ENCODE assay signal across 33 cellular contexts in the genomic region with DNA sequence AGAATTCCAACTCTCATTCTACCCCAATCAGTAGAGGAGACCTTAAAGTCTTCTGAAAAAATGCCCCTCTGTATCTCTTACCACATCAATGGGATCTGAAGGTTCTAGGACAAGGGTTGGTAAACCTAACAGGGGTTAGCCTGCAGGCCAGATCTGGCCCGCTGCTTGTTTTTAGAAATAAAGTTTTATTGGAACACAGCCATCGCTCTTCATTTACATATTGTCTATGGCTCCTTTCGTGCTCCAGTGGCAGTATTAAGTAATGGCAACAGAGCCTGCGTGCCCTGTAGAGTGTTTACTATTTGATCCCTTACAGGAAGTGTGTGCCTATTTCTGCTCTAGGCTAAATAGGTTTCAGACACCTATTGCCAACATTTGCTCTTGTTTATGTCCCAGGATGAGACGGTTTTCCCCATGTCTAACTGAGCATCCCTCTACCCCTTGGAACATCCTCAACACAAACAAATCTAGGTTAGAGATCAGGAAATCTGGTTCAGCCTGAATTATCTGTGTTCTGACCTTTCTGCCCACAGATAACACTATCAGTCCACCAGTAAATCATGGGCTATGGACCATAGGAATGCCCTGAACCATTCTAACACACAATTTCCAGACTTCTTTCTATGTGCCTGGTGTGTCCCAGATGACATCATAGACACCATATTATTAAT.
"Had no signal": no experiment of that assay in that cellular context is flagged by ENCODE, and none has a peak within 500 bp of the region (broad histone marks: within the 10 kb centered on the region; RNA-seq: fewer than 3 reads in every experiment).

No MANE protein-coding gene starts in this region.

- H3K27me3 ChIP-seq: adrenal gland, breast epithelium, cardiac muscle cell, colonic mucosa, gastroesophageal sphincter, heart right ventricle had no signal

- DNase-seq: activated B cell treated with CpG ODN at 0.5 μM for 24 hours; activated CD4-positive, alpha-beta memory T cell treated with anti-CD3 and anti-CD28 coated beads for 36 hours; activated CD4-positive, alpha-beta T cell treated with anti-CD3 and anti-CD28 coated beads for 36 hours; activated CD4-positive, alpha-beta T cell treated with anti-CD3 and anti-CD28 coated beads, Interleukin-2, amount 10 ng/mL, durations not matched to agents 24 days and 14 days; activated CD4-positive, CD25-positive, alpha-beta regulatory T cell treated with anti-CD3 and anti-CD28 coated beads, Interleukin-2, amount 50 U/mL, for 72 hours; activated CD8-positive, alpha-beta memory T cell treated with anti-CD3 and anti-CD28 coated beads, Interleukin-2, amount 10 ng/mL, durations not matched to agents 7 days and 5 days; activated CD8-positive, alpha-beta memory T cell treated with anti-CD3 and anti-CD28 coated beads, Interleukin-2, amount 50 U/mL, for 4 hours; activated CD8-positive, alpha-beta T cell treated with anti-CD3 and anti-CD28 coated beads, Interleukin-2, amount 10 ng/mL, durations not matched to agents 7 days and 5 days; activated effector memory CD4-positive, alpha-beta T cell treated with anti-CD3 and anti-CD28 coated beads, Interleukin-2, amount 50 U/mL, for 16 hours; activated naive CD4-positive, alpha-beta T cell treated with anti-CD3 and anti-CD28 coated beads for 36 hours; activated naive CD8-positive, alpha-beta T cell treated with anti-CD3 and anti-CD28 coated beads for 36 hours; activated naive CD8-positive, alpha-beta T cell treated with anti-CD3 and anti-CD28 coated beads, Interleukin-2, amount 50 U/mL, for 24 hours; activated T-cell treated with anti-CD3 and anti-CD28 coated beads, Interleukin-2, amount 50 U/mL, for 1 hour; activated T-cell treated with anti-CD3 and anti-CD28 coated beads, Interleukin-2, amount 50 U/mL, for 48 hours; adrenal gland; amygdala; aorta; central memory CD4-positive, alpha-beta T cell; cerebellar nuclear complex; colonic mucosa; effector CD8-positive, alpha-beta T cell; esophagus squamous epithelium; foreskin melanocyte; heart right ventricle; T1000; WERI-Rb-1 had no signal

- H3K27ac ChIP-seq: adrenal gland, breast epithelium, cardiac muscle cell, colonic mucosa, epithelial cell of prostate, esophagus squamous epithelium, gastroesophageal sphincter, heart right ventricle, hepatocyte, WERI-Rb-1 had no signal

- H3K4me1 ChIP-seq: adrenal gland, breast epithelium, colonic mucosa, esophagus squamous epithelium, gastroesophageal sphincter had no signal

- H3K4me2 ChIP-seq: hepatocyte had no signal

- H3K79me2 ChIP-seq: hepatocyte had no signal

- H2AFZ ChIP-seq: hepatocyte had no signal

- H3K36me3 ChIP-seq: adrenal gland, breast epithelium, cardiac muscle cell, colonic mucosa, esophagus squamous epithelium, gastroesophageal sphincter, heart right ventricle, WERI-Rb-1 had no signal

- ATAC-seq: activated CD4-positive, alpha-beta T cell treated with anti-CD3 and anti-CD28 coated beads for 36 hours; activated CD8-positive, alpha-beta memory T cell treated with anti-CD3 and anti-CD28 coated beads, Interleukin-2, amount 10 ng/mL, durations not matched to agents 7 days and 5 days; activated CD8-positive, alpha-beta T cell treated with anti-CD3 and anti-CD28 coated beads, Interleukin-2, amount 10 ng/mL, durations not matched to agents 7 days and 5 days; activated naive CD8-positive, alpha-beta T cell treated with anti-CD3 and anti-CD28 coated beads, Interleukin-2, amount 50 U/mL, for 24 hours; gastroesophageal sphincter; heart right ventricle had no signal

- H3K4me3 ChIP-seq: adrenal gland, breast epithelium, cardiac muscle cell, colonic mucosa, esophagus squamous epithelium, gastroesophageal sphincter, heart right ventricle, hepatocyte had no signal

- FAIRE-seq: endometrium, endothelial cell of umbilical vein had no signal

- H3K9me3 ChIP-seq: adrenal gland, breast epithelium, colonic mucosa, esophagus squamous epithelium, gastroesophageal sphincter had no signal
